ENCODE assay signal across 11 cellular contexts in the genomic region with DNA sequence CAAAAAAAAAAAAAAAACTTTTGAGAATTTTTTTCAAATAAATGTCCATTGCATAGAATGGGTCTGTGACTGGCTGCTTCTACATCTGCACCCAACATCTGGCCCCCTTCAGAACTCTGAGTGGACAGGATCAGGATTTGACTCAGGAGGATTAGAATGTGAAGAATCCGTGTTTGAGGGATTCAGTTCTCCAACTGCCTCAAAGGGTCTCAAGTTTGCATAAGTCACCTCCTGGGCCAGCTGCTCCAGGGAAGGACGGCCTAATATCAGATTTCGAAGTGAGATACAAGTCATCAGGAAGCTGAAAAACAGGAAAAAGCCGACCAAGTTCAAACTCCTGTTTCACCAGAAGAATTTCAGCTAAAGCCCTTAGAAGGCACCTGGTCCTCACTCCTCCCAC. TPM values are rescaled to one million over a fixed set of nuclear protein-coding genes. Genes with fewer than 3 reads are reported as not detected.
DNase-seq lines count a peak whose midpoint lies in the region; ATAC-seq and TF ChIP-seq lines count a peak whose summit lies in the region.
"Had no signal": no experiment of that assay in that cellular context is flagged by ENCODE, and none has a peak within 500 bp of the region (broad histone marks: within the 10 kb centered on the region; RNA-seq: fewer than 3 reads in every experiment).

No MANE protein-coding gene starts in this region.

- H2AFZ ChIP-seq in mesenchymal stem cell (ENCODE audit: low read depth, low read length) = no peak overlapping the region

- peaks cover 8% of the 10 kb centered on the region for H3K4me1 ChIP-seq in mesenchymal stem cell (ENCODE audit: control insufficient read depth, insufficient read depth, low read depth, low read length)
- H3K4me1 ChIP-seq in CD8-positive, alpha-beta memory T cell (ENCODE audit: insufficient read depth, low read length) = no peaks in the 10 kb centered on the region

- ATAC-seq in GM21619 (IDR thresholded peaks at IDR 0.05; ENCODE audit: unreplicated experiment) = no peak
- no peak for ATAC-seq in stimulated activated naive CD8-positive, alpha-beta T cell treated with anti-CD3 and anti-CD28 coated beads, Interleukin-15, amount 100 ng/mL, for 72 hours

- H3K79me1 ChIP-seq in mesenchymal stem cell (replicated peaks; ENCODE audit: low read length, poor library complexity, severe bottlenecking) = peaks cover 12% of the 10 kb centered on the region

- H3K4ac ChIP-seq in mesenchymal stem cell (ENCODE audit: low read depth in 1 of 2, low read length in 2 of 2) = no peak overlapping the region

- H3K4me2 ChIP-seq in mesenchymal stem cell (ENCODE audit: low read length, poor library complexity, severe bottlenecking) = no peak overlapping the region

- H2BK15ac ChIP-seq in mesenchymal stem cell (ENCODE audit: low read depth, poor library complexity, severe bottlenecking) = no peak overlapping the region

- no peak overlapping the region for H2AK5ac ChIP-seq in mesenchymal stem cell (ENCODE audit: low read length, severe bottlenecking)

- no peaks in the 10 kb centered on the region for H3K27me3 ChIP-seq in mesenchymal stem cell (ENCODE audit: control insufficient read depth in 1 of 2, insufficient read depth in 1 of 2, low read length in 2 of 2)
- H3K27me3 ChIP-seq in CD8-positive, alpha-beta memory T cell (ENCODE audit: insufficient read depth, low read length, poor library complexity, severe bottlenecking) = no peaks in the 10 kb centered on the region

- no peak overlapping the region for H4K91ac ChIP-seq in mesenchymal stem cell (ENCODE audit: low read length)

- H3K36me3 Mint-ChIP-seq in CD8-positive, alpha-beta memory T cell = peaks cover 0 to 83% (median 10%) of the 10 kb centered on the region in 3 donors

- H2BK5ac ChIP-seq in mesenchymal stem cell (ENCODE audit: low read depth, low read length, poor library complexity, severe bottlenecking) = no peak overlapping the region

- CTCF ChIA-PET in AG04449 (lab: Yijun Ruan, JAX) = interaction anchor here (1.1 to 30.0 kb wide), 11 partner anchors 9 to 249 kb away, joined by 3 to 922 read pairs (median 15); a partner anchor contains a TSS
- CTCF ChIA-PET in CD8-positive, alpha-beta memory T cell (lab: Charles Lee) = interaction anchor here (1.2 to 14.9 kb wide), 5 partner anchors 11 to 223 kb away, joined by 3 to 327 read pairs (median 51); a partner anchor contains a TSS

- H3K4me3 ChIP-seq in AG04449 (ENCODE audit: low read depth, low read length) (no peak overlapping the region), cardiac fibroblast (replicated peaks in 1 of 2; ENCODE audit: low read depth in 2 of 2, low read length in 2 of 2) (no peak overlapping the region), mesenchymal stem cell (ENCODE audit: insufficient read depth in 1 of 2, low read depth in 1 of 2, low read length in 2 of 2) (no peak overlapping the region)
- H3K4me3 ChIP-seq in CD8-positive, alpha-beta memory T cell (ENCODE audit: low read length) = no peak overlapping the region

- H3K9me3 ChIP-seq in mesenchymal stem cell (ENCODE audit: control insufficient read depth, low read length) = no peaks in the 10 kb centered on the region
- H3K9me3 ChIP-seq in CD8-positive, alpha-beta memory T cell (ENCODE audit: low read length) = no peaks in the 10 kb centered on the region

- H3K4me1 Mint-ChIP-seq in CD8-positive, alpha-beta memory T cell = peaks cover 3 to 6% (median 5%) of the 10 kb centered on the region in 3 donors
- H3K4me1 Mint-ChIP-seq in stimulated activated naive CD8-positive, alpha-beta T cell treated with anti-CD3 and anti-CD28 coated beads, Interleukin-15, amount 100 ng/mL, for 72 hours = no peaks in the 10 kb centered on the region

- H3K18ac ChIP-seq in mesenchymal stem cell (ENCODE audit: low read depth in 1 of 2, low read length in 2 of 2) = peak overlapping the region in 1 of 2 experiments; percentile 58

- H3K23ac ChIP-seq in mesenchymal stem cell (ENCODE audit: low read length in 2 of 2) = no peak overlapping the region

- H3K9ac ChIP-seq in mesenchymal stem cell (ENCODE audit: low read length) = peak overlapping the region; percentile 64

- no peak overlapping the region for H3K4me3 Mint-ChIP-seq in CD8-positive, alpha-beta memory T cell
- H3K4me3 Mint-ChIP-seq in stimulated activated naive CD8-positive, alpha-beta T cell treated with anti-CD3 and anti-CD28 coated beads, Interleukin-15, amount 100 ng/mL, for 72 hours = no peak overlapping the region
- H3K4me3 Mint-ChIP-seq: naive B cell had no signal

- H3K9me3 Mint-ChIP-seq in CD8-positive, alpha-beta memory T cell = no peaks in the 10 kb centered on the region
- H3K9me3 Mint-ChIP-seq in stimulated activated naive CD8-positive, alpha-beta T cell treated with anti-CD3 and anti-CD28 coated beads, Interleukin-15, amount 100 ng/mL, for 72 hours = no peaks in the 10 kb centered on the region
- H3K9me3 Mint-ChIP-seq: naive B cell had no signal

- H3K27ac ChIP-seq in mesenchymal stem cell (ENCODE audit: low read length, poor library complexity, severe bottlenecking) = peak overlapping the region; percentile 74
- H3K27ac ChIP-seq in CD8-positive, alpha-beta memory T cell (ENCODE audit: low read depth, low read length) = no peak overlapping the region

- no peak overlapping the region for H4K8ac ChIP-seq in mesenchymal stem cell (ENCODE audit: low read length)

- peaks cover 41 to 68% of the 10 kb centered on the region in 2 experiments for H3K36me3 ChIP-seq in mesenchymal stem cell (ENCODE audit: control insufficient read depth in 1 of 2, insufficient read depth in 2 of 2, low read depth in 1 of 2, low read length in 2 of 2)
- peaks cover 35% of the 10 kb centered on the region for H3K36me3 ChIP-seq in CD8-positive, alpha-beta memory T cell (ENCODE audit: insufficient read depth, low read length)

- H2BK12ac ChIP-seq in mesenchymal stem cell (ENCODE audit: low read length in 2 of 2) = no peak overlapping the region

- no peak overlapping the region for H2BK120ac ChIP-seq in mesenchymal stem cell (ENCODE audit: low read depth, low read length)

- TF ChIP-seq CTCF in AG04449 (IDR thresholded peaks at IDR 0.05; ENCODE audit: insufficient read depth, low read length, missing control alignments) (no peak), cardiac fibroblast (IDR thresholded peaks at IDR 0.05; ENCODE audit: low read depth, low read length) (no peak)

- POLR2A ChIA-PET in AG04449 (lab: Yijun Ruan, JAX) = interaction anchor here (1.0 to 4.3 kb wide), 9 partner anchors 10 to 195 kb away, joined by 3 to 98 read pairs (median 5); a partner anchor contains a TSS
- POLR2A ChIA-PET in CD8-positive, alpha-beta memory T cell (lab: Charles Lee) = interaction anchor here (0.6 to 1.7 kb wide), 3 partner anchors 11 to 109 kb away, joined by 3 to 7 read pairs (median 3); a partner anchor contains a TSS

- no peaks in the 10 kb centered on the region for H3K27me3 Mint-ChIP-seq in CD8-positive, alpha-beta memory T cell
- no peaks in the 10 kb centered on the region for H3K27me3 Mint-ChIP-seq in stimulated activated naive CD8-positive, alpha-beta T cell treated with anti-CD3 and anti-CD28 coated beads, Interleukin-15, amount 100 ng/mL, for 72 hours
- H3K27me3 Mint-ChIP-seq: naive B cell had no signal

- DNase-seq in AG04449 (ENCODE audit: low read depth, low spot score) (peak; percentile 63), HT1080 (ENCODE audit: low read depth) (peak; percentile 92), cardiac fibroblast (ENCODE audit: low read depth in 2 of 2) (peak; percentile 91 to 96), mesenchymal stem cell (peak; percentile 80), NCI-H2171 (lab: John Stamatoyannopoulos, UW) (no peak)
- no peak for DNase-seq in CD8-positive, alpha-beta memory T cell
- no peak for DNase-seq in stimulated activated naive CD8-positive, alpha-beta T cell treated with anti-CD3 and anti-CD28 coated beads, Interleukin-15, amount 100 ng/mL, for 72 hours
- DNase-seq: COR-L47, naive B cell, NCI-H2171 treated with DMSO at 0.1 percent for 48 hours had no signal

- H3K14ac ChIP-seq in mesenchymal stem cell (ENCODE audit: low read length in 2 of 2) = no peak overlapping the region

- H3K27ac Mint-ChIP-seq in CD8-positive, alpha-beta memory T cell = peak overlapping the region in 1 of 8 donors; percentile 76
- no peak overlapping the region for H3K27ac Mint-ChIP-seq in stimulated activated naive CD8-positive, alpha-beta T cell treated with anti-CD3 and anti-CD28 coated beads, Interleukin-15, amount 100 ng/mL, for 72 hours

- WGBS in mesenchymal stem cell = 15% methylated on average over 3 of the region's 4 CpGs

RNA-seq across cellular contexts. Expression of a gene that starts 10.9 kb away (rescaled TPM):
- total RNA-seq in HT1080 (2014; rRNA removed; shearing (Covaris generic)) = 82.1 and 140 TPM in 2 replicates
- polyA plus RNA-seq in HT1080 (2015; cell fraction: cytosol; rRNA removed) = 121 and 123 TPM in 2 replicates
- polyA plus RNA-seq in HT1080 (2015; cell fraction: nucleus; rRNA removed) = 1,405 and 1,466 TPM in 2 replicates
- polyA plus RNA-seq in mesenchymal stem cell (2013, experiment 1 of 2) = 181 TPM
- 182 TPM for polyA plus RNA-seq in mesenchymal stem cell (2013, experiment 2 of 2)
- total RNA-seq in CD8-positive, alpha-beta memory T cell = 100 to 1,000 TPM; 371 to 376 TPM
- 121 TPM for polyA plus RNA-seq in CD8-positive, alpha-beta memory T cell

RNA-seq across cellular contexts. Expression of a gene that starts 11.5 kb away (rescaled TPM):
- total RNA-seq in HT1080 (2014; rRNA removed; shearing (Covaris generic)) = 37.8 and 41.9 TPM in 2 replicates
- polyA plus RNA-seq in HT1080 (2015; cell fraction: cytosol; rRNA removed) = 25.4 and 28.8 TPM in 2 replicates
- 74.9 and 85.5 TPM in 2 replicates for polyA plus RNA-seq in HT1080 (2015; cell fraction: nucleus; rRNA removed)
- 39.8 TPM for polyA plus RNA-seq in mesenchymal stem cell (2013, experiment 1 of 2)
- polyA plus RNA-seq in mesenchymal stem cell (2013, experiment 2 of 2) = 41.1 TPM
- total RNA-seq in CD8-positive, alpha-beta memory T cell = 10 to 100 TPM; 22.3 to 23.3 TPM
- polyA plus RNA-seq in CD8-positive, alpha-beta memory T cell = 15.7 TPM

RNA-seq across cellular contexts. Expression of a gene that starts 27.6 kb away (rescaled TPM):
- total RNA-seq in HT1080 (2014; rRNA removed; shearing (Covaris generic)) = 2.6 and 5.1 TPM in 2 replicates
- polyA plus RNA-seq in HT1080 (2015; cell fraction: cytosol; rRNA removed) = 5.5 and 8.9 TPM in 2 replicates
- polyA plus RNA-seq in HT1080 (2015; cell fraction: nucleus; rRNA removed) = 1.3 and 2.1 TPM in 2 replicates
- 11.3 TPM for polyA plus RNA-seq in mesenchymal stem cell (2013, experiment 1 of 2)
- polyA plus RNA-seq in mesenchymal stem cell (2013, experiment 2 of 2) = 11.9 TPM
- total RNA-seq in CD8-positive, alpha-beta memory T cell = 10 to 100 TPM; 94.4 to 95.4 TPM
- polyA plus RNA-seq in CD8-positive, alpha-beta memory T cell = 355 TPM

RNA-seq across cellular contexts. Expression of a gene that starts 34.4 kb away (rescaled TPM):
- total RNA-seq in HT1080 (2014; rRNA removed; shearing (Covaris generic)) = not detected in 2 replicates
- polyA plus RNA-seq in HT1080 (2015; cell fraction: cytosol; rRNA removed) = not detected in 2 replicates
- 0.60 TPM in 1 of 2 replicates, not detected in the other for polyA plus RNA-seq in HT1080 (2015; cell fraction: nucleus; rRNA removed)
- 23.5 TPM for polyA plus RNA-seq in mesenchymal stem cell (2013, experiment 1 of 2)
- polyA plus RNA-seq in mesenchymal stem cell (2013, experiment 2 of 2) = 25.7 TPM
- 10 to 100 TPM; 26.4 to 28.0 TPM for total RNA-seq in CD8-positive, alpha-beta memory T cell
- 151 TPM for polyA plus RNA-seq in CD8-positive, alpha-beta memory T cell

RNA-seq across cellular contexts. Expression of a gene that starts 45.7 kb away (rescaled TPM):
- 192 and 302 TPM in 2 replicates for total RNA-seq in HT1080 (2014; rRNA removed; shearing (Covaris generic))
- 109 and 113 TPM in 2 replicates for polyA plus RNA-seq in HT1080 (2015; cell fraction: cytosol; rRNA removed)
- 67.9 and 82.8 TPM in 2 replicates for polyA plus RNA-seq in HT1080 (2015; cell fraction: nucleus; rRNA removed)
- 229 TPM for polyA plus RNA-seq in mesenchymal stem cell (2013, experiment 1 of 2)
- polyA plus RNA-seq in mesenchymal stem cell (2013, experiment 2 of 2) = 235 TPM
- 10 to 100 TPM; 88.2 to 95.1 TPM for total RNA-seq in CD8-positive, alpha-beta memory T cell
- polyA plus RNA-seq in CD8-positive, alpha-beta memory T cell = 181 TPM

Comparison
In these comparisons a context has a peak if more than half of its experiments do, and no peak if none do; other contexts are left out.
1. DNase-seq: peak in AG04449 (single experiment), HT1080 (single experiment), cardiac fibroblast (2 of 2) and mesenchymal stem cell (single experiment); none in CD8-positive, alpha-beta memory T cell (0 of 5), stimulated activated naive CD8-positive, alpha-beta T cell treated with anti-CD3 and anti-CD28 coated beads, Interleukin-15, amount 100 ng/mL, for 72 hours (0 of 2) and NCI-H2171 (single experiment).
2. RNA of a gene that starts 27.6 kb away (total RNA-seq): 94.4 to 95.4 TPM in CD8-positive, alpha-beta memory T cell; 2.6 to 5.1 TPM in HT1080; every median in the first group is over 10 times any median in the second.